In genomic region chr6:8238772-8239683, GRCh38 we compare ENCODE assay signal across 28 cellular contexts.
DNase-seq lines count a peak whose midpoint lies in the region; ATAC-seq and TF ChIP-seq lines count a peak whose summit lies in the region.
"Had no signal": no experiment of that assay in that cellular context is flagged by ENCODE, and none has a peak within 500 bp of the region (broad histone marks: within the 10 kb centered on the region; RNA-seq: fewer than 3 reads in every experiment).

No MANE protein-coding gene starts in this region.

- no peak overlapping the region for H3K4me3 ChIP-seq in SK-N-SH (ENCODE audit: low read depth in 2 of 2, low read length in 1 of 2)
- no peak overlapping the region for H3K4me3 ChIP-seq in mesenchymal stem cell (ENCODE audit: insufficient read depth in 1 of 2, low read depth in 1 of 2, low read length in 2 of 2)
- H3K4me3 ChIP-seq: adrenal gland, esophagus squamous epithelium, right atrium auricular region had no signal

- no peaks in the 10 kb centered on the region for H4K20me1 ChIP-seq in SK-N-SH (ENCODE audit: insufficient read depth)

- no peak overlapping the region for H4K8ac ChIP-seq in mesenchymal stem cell (ENCODE audit: low read length)

- no peak overlapping the region for H2BK12ac ChIP-seq in mesenchymal stem cell (ENCODE audit: low read length in 2 of 2)

- H2BK15ac ChIP-seq in mesenchymal stem cell (ENCODE audit: low read depth, poor library complexity, severe bottlenecking) = no peak overlapping the region

- H2BK5ac ChIP-seq in mesenchymal stem cell (ENCODE audit: low read depth, low read length, poor library complexity, severe bottlenecking) = no peak overlapping the region

- H3K23ac ChIP-seq in mesenchymal stem cell (ENCODE audit: low read length in 2 of 2) = no peak overlapping the region

- TF ChIP-seq RAD21 in SK-N-SH (IDR thresholded peaks at IDR 0.05; ENCODE audit: low read length) = peak; percentile 26

- no peaks in the 10 kb centered on the region for H3K9me3 Mint-ChIP-seq in type B pancreatic cell
- H3K9me3 Mint-ChIP-seq: activated CD4-positive, alpha-beta memory T cell treated with anti-CD3 and anti-CD28 coated beads, Interleukin-2, amount 10 ng/mL, durations not matched to agents 7 days and 5 days; activated naive CD4-positive, alpha-beta T cell treated with anti-CD3 and anti-CD28 coated beads for 36 hours; activated T-helper 1 cell treated with anti-CD3 and anti-CD28 coated beads, Interleukin-12 subunit alpha, Interleukin-12 subunit beta, Interleukin-2, Interleukin-4 antibody, amounts not matched to agents 30 ng/mL and 10 ng/mL and 1 ng/mL, durations not matched to agents 14 hours and 24 hours and 36 hours; neural crest cell; T-helper 2 cell treated with Interferon-gamma antibody and Interleukin-4, amounts not matched to agents 5 μg/mL and 100 μg/mL, for 36 hours had no signal

- no peaks in the 10 kb centered on the region for H3K79me1 ChIP-seq in mesenchymal stem cell (replicated peaks; ENCODE audit: low read length, poor library complexity, severe bottlenecking)

- H3K4me1 ChIP-seq in SK-N-SH (ENCODE audit: control insufficient read depth in 1 of 2, insufficient read depth in 2 of 2, low read depth in 1 of 2, low read length in 1 of 2) (peaks cover 0 to 16% of the 10 kb centered on the region in 2 experiments; a peak in 3 of 4 replicates), mesenchymal stem cell (ENCODE audit: control insufficient read depth, insufficient read depth, low read depth, low read length) (peaks cover 5% of the 10 kb centered on the region)
- H3K4me1 ChIP-seq: adrenal gland, esophagus squamous epithelium, right atrium auricular region had no signal

- H3K36me3 ChIP-seq in SK-N-SH (replicated peaks in 1 of 2; ENCODE audit: control insufficient read depth in 1 of 2, insufficient read depth in 2 of 2, low read length in 1 of 2) = no peaks in the 10 kb centered on the region
- H3K36me3 ChIP-seq in mesenchymal stem cell (ENCODE audit: control insufficient read depth in 1 of 2, insufficient read depth in 2 of 2, low read depth in 1 of 2, low read length in 2 of 2) = no peaks in the 10 kb centered on the region
- H3K36me3 ChIP-seq: adrenal gland, esophagus squamous epithelium, right atrium auricular region had no signal

- WGBS in SK-N-SH (ENCODE audit: low lambda C conversion rate) = 15% methylated on average over 10 of the region's 10 CpGs
- WGBS in mesenchymal stem cell = 77% methylated on average over 3 of the region's 10 CpGs

- CTCF ChIA-PET in SK-N-SH (lab: Yijun Ruan, JAX) = interaction anchor here (1.0 to 1.6 kb wide), 5 partner anchors 18 to 108 kb away, joined by 3 to 7 read pairs (median 3); no protein-coding TSS in a partner anchor

- H3K18ac ChIP-seq in mesenchymal stem cell (ENCODE audit: low read depth in 1 of 2, low read length in 2 of 2) = no peak overlapping the region

- peak overlapping the region in 1 of 2 experiments; percentile 89; a peak in 2 of 4 replicates for H3K27ac ChIP-seq in SK-N-SH (ENCODE audit: low read depth in 2 of 2, low read length in 1 of 2)
- H3K27ac ChIP-seq in mesenchymal stem cell (ENCODE audit: low read length, poor library complexity, severe bottlenecking) = no peak overlapping the region
- H3K27ac ChIP-seq: adrenal gland, esophagus squamous epithelium, right atrium auricular region had no signal

- H3F3A ChIP-seq in SK-N-SH (replicated peaks; ENCODE audit: insufficient read depth) = no peaks in the 10 kb centered on the region

- H3K4me1 Mint-ChIP-seq in type B pancreatic cell (ENCODE audit: unreplicated experiment) = peaks cover 53% of the 10 kb centered on the region
- H3K4me1 Mint-ChIP-seq: activated CD4-positive, alpha-beta memory T cell treated with anti-CD3 and anti-CD28 coated beads, Interleukin-2, amount 10 ng/mL, durations not matched to agents 7 days and 5 days had no signal

- no peak overlapping the region for H2AFZ ChIP-seq in SK-N-SH (ENCODE audit: low read depth)
- H2AFZ ChIP-seq in mesenchymal stem cell (ENCODE audit: low read depth, low read length) = no peak overlapping the region

- H2AK5ac ChIP-seq in mesenchymal stem cell (ENCODE audit: low read length, severe bottlenecking) = peak overlapping the region; percentile 65

- H3K27me3 Mint-ChIP-seq in type B pancreatic cell = peaks cover 4% of the 10 kb centered on the region
- H3K27me3 Mint-ChIP-seq: activated CD4-positive, alpha-beta memory T cell treated with anti-CD3 and anti-CD28 coated beads, Interleukin-2, amount 10 ng/mL, durations not matched to agents 7 days and 5 days had no signal

- H3K9me2 ChIP-seq in SK-N-SH = no peaks in the 10 kb centered on the region

- H3K9ac ChIP-seq in SK-N-SH = no peak overlapping the region
- H3K9ac ChIP-seq in mesenchymal stem cell (ENCODE audit: low read length) = no peak overlapping the region

- H3K27me3 ChIP-seq in SK-N-SH (ENCODE audit: insufficient read depth) (no peaks in the 10 kb centered on the region; the same call in 1 of the 2 replicates), mesenchymal stem cell (ENCODE audit: control insufficient read depth in 1 of 2, insufficient read depth in 1 of 2, low read length in 2 of 2) (peaks cover 0 to 21% of the 10 kb centered on the region in 2 experiments)
- H3K27me3 ChIP-seq: adrenal gland, right atrium auricular region had no signal

- H3K36me3 Mint-ChIP-seq in type B pancreatic cell = no peaks in the 10 kb centered on the region

- H3K27ac Mint-ChIP-seq in type B pancreatic cell = peak overlapping the region; percentile 67
- H3K27ac Mint-ChIP-seq: activated CD4-positive, alpha-beta memory T cell treated with anti-CD3 and anti-CD28 coated beads, Interleukin-2, amount 10 ng/mL, durations not matched to agents 7 days and 5 days; activated naive CD4-positive, alpha-beta T cell treated with anti-CD3 and anti-CD28 coated beads for 36 hours; activated T-helper 1 cell treated with anti-CD3 and anti-CD28 coated beads, Interleukin-12 subunit alpha, Interleukin-12 subunit beta, Interleukin-2, Interleukin-4 antibody, amounts not matched to agents 30 ng/mL and 10 ng/mL and 1 ng/mL, durations not matched to agents 14 hours and 24 hours and 36 hours; T-helper 2 cell treated with Interferon-gamma antibody and Interleukin-4, amounts not matched to agents 5 μg/mL and 100 μg/mL, for 36 hours had no signal

- POLR2A ChIA-PET in SK-N-SH (lab: Yijun Ruan, JAX) = interaction anchor here (3.0 kb wide), 1 partner anchor 40 kb away, joined by 16 read pairs; no protein-coding TSS in a partner anchor

- H3K9me3 ChIP-seq in SK-N-SH = no peaks in the 10 kb centered on the region
- no peaks in the 10 kb centered on the region for H3K9me3 ChIP-seq in mesenchymal stem cell (ENCODE audit: control insufficient read depth, low read length)
- H3K9me3 ChIP-seq: adrenal gland, esophagus squamous epithelium, right atrium auricular region had no signal

- DNase-seq in NCI-H82 (lab: John Stamatoyannopoulos, UW) = peak; percentile 15
- DNase-seq in NCI-H82 treated with DMSO at 0.1 percent for 48 hours (lab: John Stamatoyannopoulos, UW; ENCODE audit: unreplicated experiment) = no peak
- peak; percentile 49 for DNase-seq in SK-N-SH
- no peak for DNase-seq in mesenchymal stem cell
- no peak for DNase-seq in type B pancreatic cell (ENCODE audit: extremely low spot score, unreplicated experiment)
- DNase-seq in NCI-H2107 treated with DMSO at 0.1 percent for 48 hours (lab: John Stamatoyannopoulos, UW; ENCODE audit: unreplicated experiment) = no peak
- DNase-seq in cerebellum (ENCODE audit: low spot score) = no peak
- DNase-seq: activated CD4-positive, alpha-beta memory T cell treated with anti-CD3 and anti-CD28 coated beads, Interleukin-2, amount 10 ng/mL, durations not matched to agents 7 days and 5 days; activated CD8-positive, alpha-beta memory T cell treated with anti-CD3 and anti-CD28 coated beads, Interleukin-2, amount 50 U/mL, for 4 hours; activated naive CD4-positive, alpha-beta T cell treated with anti-CD3 and anti-CD28 coated beads for 36 hours; adrenal gland; Calu3; DMS79; esophagus squamous epithelium; GDM1; GOT3; KBM-7; NCI-H1092 treated with DMSO at 0.1 percent for 48 hours; NCI-H2081; Right ventricle myocardium superior; small intestine; stimulated activated CD4-positive, alpha-beta T cell treated with anti-CD3 and anti-CD28 coated beads, Interleukin-2, amount 100 ng/mL, for 24 hours; stimulated activated naive CD8-positive, alpha-beta T cell treated with anti-CD3 and anti-CD28 coated beads, Interleukin-15, Interleukin-2, amounts not matched to agents 100 U/mL and 50 U/mL, for 24 hours had no signal

- no peak overlapping the region for H2BK120ac ChIP-seq in mesenchymal stem cell (ENCODE audit: low read depth, low read length)

- peak overlapping the region; percentile 63 for H3K4me3 Mint-ChIP-seq in type B pancreatic cell
- H3K4me3 Mint-ChIP-seq: activated CD4-positive, alpha-beta memory T cell treated with anti-CD3 and anti-CD28 coated beads, Interleukin-2, amount 10 ng/mL, durations not matched to agents 7 days and 5 days; activated naive CD4-positive, alpha-beta T cell treated with anti-CD3 and anti-CD28 coated beads for 36 hours; activated T-helper 1 cell treated with anti-CD3 and anti-CD28 coated beads, Interleukin-12 subunit alpha, Interleukin-12 subunit beta, Interleukin-2, Interleukin-4 antibody, amounts not matched to agents 30 ng/mL and 10 ng/mL and 1 ng/mL, durations not matched to agents 14 hours and 24 hours and 36 hours; neural crest cell; T-helper 2 cell treated with Interferon-gamma antibody and Interleukin-4, amounts not matched to agents 5 μg/mL and 100 μg/mL, for 36 hours had no signal

- TF ChIP-seq EP300 in SK-N-SH (IDR thresholded peaks at IDR 0.05; ENCODE audit: borderline replicate concordance in 1 of 2, low read depth in 1 of 2, low read length in 1 of 2) = peak in 1 of 2 experiments; percentile 93; a peak in 2 of 4 replicates

- no peak for ATAC-seq in HG02798 (IDR thresholded peaks at IDR 0.05; ENCODE audit: poor library complexity, unreplicated experiment)
- ATAC-seq: stimulated activated naive CD8-positive, alpha-beta T cell treated with anti-CD3 and anti-CD28 coated beads, Interleukin-15, Interleukin-2, amounts not matched to agents 100 U/mL and 50 U/mL, for 24 hours had no signal

- no peak overlapping the region for H3K14ac ChIP-seq in mesenchymal stem cell (ENCODE audit: low read length in 2 of 2)

- no peak for TF ChIP-seq CTCF in SK-N-SH (IDR thresholded peaks at IDR 0.05)
- TF ChIP-seq CTCF in type B pancreatic cell (conservative IDR thresholded peaks at IDR 0.05) = no peak

- no peak overlapping the region for H3K4ac ChIP-seq in mesenchymal stem cell (ENCODE audit: low read depth in 1 of 2, low read length in 2 of 2)

- H3K4me2 ChIP-seq in SK-N-SH = no peak overlapping the region
- H3K4me2 ChIP-seq in mesenchymal stem cell (ENCODE audit: low read length, poor library complexity, severe bottlenecking) = no peak overlapping the region

- H3K79me2 ChIP-seq in SK-N-SH (ENCODE audit: insufficient read depth) = no peaks in the 10 kb centered on the region

- no peak overlapping the region for H4K91ac ChIP-seq in mesenchymal stem cell (ENCODE audit: low read length)

TF ChIP-seq in SK-N-SH, 30 proteins besides CTCF, POLR2A, EP300 and RAD21 (continues in another document):
- no peak for TF ChIP-seq NRF1 (IDR thresholded peaks at IDR 0.05; ENCODE audit: low read depth, low read length)
- peak; percentile 89 for TF ChIP-seq GATA2 (CRISPR knock-in tag; IDR thresholded peaks at IDR 0.05)

Comparison
In these comparisons a context has a peak if more than half of its experiments do, and no peak if none do; other contexts are left out.
1. DNase-seq: peak in NCI-H82 (single experiment) and SK-N-SH (single experiment); none in NCI-H82 treated with DMSO at 0.1 percent for 48 hours (single experiment), mesenchymal stem cell (single experiment), type B pancreatic cell (single experiment), NCI-H2107 treated with DMSO at 0.1 percent for 48 hours (single experiment) and cerebellum (single experiment).